9 cellular contexts compared by ENCODE assay signal in genomic region chr3:31960793-31961431, GRCh38.
DNase-seq lines count a peak whose midpoint lies in the region; ATAC-seq, FAIRE-seq and TF ChIP-seq lines count a peak whose summit lies in the region.
"Had no signal": no experiment of that assay in that cellular context is flagged by ENCODE, and none has a peak within 500 bp of the region (broad histone marks: within the 10 kb centered on the region; RNA-seq: fewer than 3 reads in every experiment).

No MANE protein-coding gene starts in this region.

- no peak for TF ChIP-seq POLR2A in H54 (IDR thresholded peaks at IDR 0.05; ENCODE audit: low read depth, low read length)

- H3K4me3 ChIP-seq in AG10803 (ENCODE audit: low read length): no peak overlapping the region

- ATAC-seq in GM19328 (IDR thresholded peaks at IDR 0.05; ENCODE audit: unreplicated experiment): no peak
- ATAC-seq: T-cell had no signal

- intact Hi-C loops in posterior cingulate gyrus (cut with DNase I): no loop called here

- TF ChIP-seq CTCF in AG10803 (conservative IDR thresholded peaks at IDR 0.05; ENCODE audit: low read length): no peak

- FAIRE-seq in H54 (lab: Jason Lieb, UNC): peak; percentile 89

- DNase-seq in AG10803 (ENCODE audit: low read depth) (peak; percentile 45), H54 (ENCODE audit: insufficient read length, low spot score) (no peak), RKO (ENCODE audit: low spot score) (peak; percentile 27), iris pigment epithelial cell (ENCODE audit: low read depth) (peak; percentile 54), posterior cingulate gyrus (no peak), NCI-H510A treated with DMSO at 0.1 percent for 48 hours (lab: John Stamatoyannopoulos, UW) (no peak), NK-92 (lab: John Stamatoyannopoulos, UW; ENCODE audit: unreplicated experiment) (no peak)
- DNase-seq: T-cell had no signal

Comparison
In these comparisons a context has a peak if more than half of its experiments do, and no peak if none do; other contexts are left out.
1. DNase-seq: peak in AG10803 (single experiment), RKO (single experiment) and iris pigment epithelial cell (single experiment); none in H54 (single experiment), posterior cingulate gyrus (0 of 10), NCI-H510A treated with DMSO at 0.1 percent for 48 hours (single experiment) and NK-92 (single experiment).